In the genomic region with DNA sequence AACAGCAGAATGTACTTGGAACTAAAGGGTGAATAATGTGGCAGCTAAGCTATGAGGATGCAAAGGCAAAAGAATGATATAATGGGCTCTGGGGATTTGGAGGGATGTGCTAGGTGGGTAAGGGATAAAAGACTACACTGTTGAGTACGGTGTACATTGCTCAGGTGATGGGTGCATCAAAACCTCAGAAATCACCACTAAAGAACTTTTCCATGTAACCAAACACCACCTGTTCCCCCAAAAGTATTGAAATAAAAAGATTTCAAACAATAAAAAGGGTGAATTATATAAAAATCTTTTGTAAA, we compare ENCODE assay signal across 23 cellular contexts. TPM values are rescaled to one million over a fixed set of nuclear protein-coding genes. Genes with fewer than 3 reads are reported as not detected.
A peak's percentile ranks its signal among the peaks of the same experiment; 100 is the strongest.
DNase-seq lines count a peak whose midpoint lies in the region; ATAC-seq, FAIRE-seq and TF ChIP-seq lines count a peak whose summit lies in the region.
"Had no signal": no experiment of that assay in that cellular context is flagged by ENCODE, and none has a peak within 500 bp of the region (broad histone marks: within the 10 kb centered on the region; RNA-seq: fewer than 3 reads in every experiment).

No MANE protein-coding gene starts in this region.

- intact Hi-C loops in K562 (cut with micrococcal nuclease) (no loop called here), spleen (cut with DNase I; ENCODE audit: low total_unique reads) (loop anchor here (10.0 kb wide), 1 partner anchor 53 kb away; the partner anchor contains the start of genes CCT6A and PSPH)

- peaks cover 7% of the 10 kb centered on the region for H3K36me3 ChIP-seq in MM.1S (replicated peaks; ENCODE audit: insufficient read depth, low read length)
- peaks cover 28% of the 10 kb centered on the region for H3K36me3 ChIP-seq in K562 (ENCODE audit: control insufficient read depth, insufficient read depth, low read length)
- no peaks in the 10 kb centered on the region for H3K36me3 ChIP-seq in neural progenitor cell
- peaks cover 0 to 21% (median 15%) of the 10 kb centered on the region in 6 donors for H3K36me3 ChIP-seq in spleen

- peaks cover 34% of the 10 kb centered on the region for H3K4me1 Mint-ChIP-seq in activated T-cell treated with anti-CD3 and anti-CD28 coated beads, Interleukin-2, amount 50 U/mL, for 4 hours (ENCODE audit: low read depth)
- peaks cover 12% of the 10 kb centered on the region for H3K4me1 Mint-ChIP-seq in neural progenitor cell

- H2AFZ ChIP-seq in MM.1S (ENCODE audit: low read length) (0 out of 2 replicates have a peak overlapping the region, but pooled peaks have one; percentile 23), K562 (ENCODE audit: low read depth, low read length) (peak overlapping the region; percentile 92), neural progenitor cell (replicated peaks) (no peak overlapping the region)

- H3K79me2 ChIP-seq in MM.1S (ENCODE audit: low read length) (peaks cover 34% of the 10 kb centered on the region), K562 (ENCODE audit: control insufficient read depth, insufficient read depth, low read length) (peaks cover 35% of the 10 kb centered on the region), neural progenitor cell (ENCODE audit: low read depth) (peaks cover 11% of the 10 kb centered on the region)

- peak overlapping the region; percentile 98 for H3K4me3 Mint-ChIP-seq in activated T-cell treated with anti-CD3 and anti-CD28 coated beads, Interleukin-2, amount 50 U/mL, for 4 hours
- H3K4me3 Mint-ChIP-seq in neural progenitor cell = peak overlapping the region; percentile 94

- H3K9me1 ChIP-seq in K562 (ENCODE audit: control insufficient read depth, insufficient read depth, low read length) = no peaks in the 10 kb centered on the region

- CTCF ChIA-PET in K562 (lab: Yijun Ruan, JAX; ENCODE audit: low intra/inter-chr PET ratio) = no interaction called here

- H3K27ac Mint-ChIP-seq in neural progenitor cell = no peak overlapping the region

- ATAC-seq in activated T-cell treated with anti-CD3 and anti-CD28 coated beads, Interleukin-2, amount 50 U/mL, for 4 hours = no peak
- no peak for ATAC-seq in K562
- no peak for ATAC-seq in GM18502 (IDR thresholded peaks at IDR 0.05; ENCODE audit: poor library complexity, unreplicated experiment)
- no peak for ATAC-seq in GM21723 (IDR thresholded peaks at IDR 0.05; ENCODE audit: unreplicated experiment)

- POLR2A ChIA-PET in K562 (lab: Yijun Ruan, JAX) = interaction anchor here (1.3 to 1.7 kb wide), 3 partner anchors 9 to 23 kb away, joined by 4 to 9 read pairs (median 6); partner anchors contain the start of gene PHKG1

- no peak for TF ChIP-seq EP300 in K562 (IDR thresholded peaks at IDR 0.05; ENCODE audit: low read length)

- peaks cover 8% of the 10 kb centered on the region; the same call in 1 of the 2 replicates for H3K4me1 ChIP-seq in MM.1S (ENCODE audit: low read length)
- peaks cover 8 to 9% of the 10 kb centered on the region in 2 experiments; a peak in 4 of 5 replicates for H3K4me1 ChIP-seq in K562 (replicated peaks in 1 of 2; ENCODE audit: control insufficient read depth in 2 of 2, insufficient read depth in 2 of 2, low read length in 2 of 2)
- no peaks in the 10 kb centered on the region for H3K4me1 ChIP-seq in neural progenitor cell
- peaks cover 12 to 41% (median 33%) of the 10 kb centered on the region in 6 donors for H3K4me1 ChIP-seq in spleen

- DNase-seq in activated T-cell treated with anti-CD3 and anti-CD28 coated beads, Interleukin-2, amount 50 U/mL, for 4 hours = no peak
- no peak for DNase-seq in activated T-cell treated with anti-CD3 and anti-CD28 coated beads, Interleukin-2, amount 50 U/mL, for 48 hours
- no peak for DNase-seq in MM.1S
- no peak for DNase-seq in K562 (ENCODE audit: extremely low read depth in 1 of 4, low spot score in 3 of 4)
- DNase-seq in neural progenitor cell (ENCODE audit: low spot score) = no peak
- no peak for DNase-seq in spleen
- DNase-seq: ACHN; activated CD4-positive, CD25-positive, alpha-beta regulatory T cell; amniotic stem cell; effector CD8-positive, alpha-beta T cell; hippocampal formation; NCI-H1694 treated with DMSO at 0.1 percent for 48 hours; NCI-H446; sigmoid colon; stimulated activated CD4-positive, alpha-beta T cell treated with anti-CD3 and anti-CD28 coated beads, Interleukin-2, amount 100 ng/mL, for 24 hours had no signal

- H3F3A ChIP-seq in MM.1S (ENCODE audit: insufficient read depth, low read length) = peaks cover 5% of the 10 kb centered on the region; the same call in 1 of the 2 replicates
- no peaks in the 10 kb centered on the region for H3F3A ChIP-seq in neural progenitor cell (ENCODE audit: low read depth)

- TF ChIP-seq RAD21 in K562 (CRISPR knock-in tag; conservative IDR thresholded peaks at IDR 0.05 in 1 of 2, IDR thresholded peaks at IDR 0.05 in 1 of 2) = no peak

- WGBS in K562 (ENCODE audit: insufficient coverage, low coverage, missing lambda C conversion rate) = 92% methylated on average over 1 of the region's 1 CpG
- WGBS in spleen, 5 donors = 77 to 93% (median 86%) methylated on average over 1 of the region's 1 CpG

- BruUV-seq in K562 (replicated peaks; lab: Mats Ljungman, UMichigan) = no TSS peak

- no peaks in the 10 kb centered on the region for H3K9me2 ChIP-seq in MM.1S (replicated peaks; ENCODE audit: insufficient read depth, low read length)

- H3K27me3 ChIP-seq in MM.1S (replicated peaks; ENCODE audit: insufficient read depth, low read length) (no peaks in the 10 kb centered on the region), K562 (ENCODE audit: control insufficient read depth in 2 of 2, insufficient read depth in 2 of 2, low read length in 2 of 2) (no peaks in the 10 kb centered on the region), neural progenitor cell (no peaks in the 10 kb centered on the region), spleen (replicated peaks in 1 of 7) (no peaks in the 10 kb centered on the region)
- H3K27me3 ChIP-seq: sigmoid colon had no signal

- H3K4me3 ChIP-seq in MM.1S (ENCODE audit: low read length) (no peak overlapping the region), K562 (no peak overlapping the region), neural progenitor cell (no peak overlapping the region), spleen (no peak overlapping the region)
- H3K4me3 ChIP-seq: sigmoid colon had no signal

- H3K9me3 Mint-ChIP-seq in activated T-cell treated with anti-CD3 and anti-CD28 coated beads, Interleukin-2, amount 50 U/mL, for 4 hours = no peaks in the 10 kb centered on the region
- peaks cover 3% of the 10 kb centered on the region for H3K9me3 Mint-ChIP-seq in neural progenitor cell

- no peaks in the 10 kb centered on the region for H3K27me3 Mint-ChIP-seq in activated T-cell treated with anti-CD3 and anti-CD28 coated beads, Interleukin-2, amount 50 U/mL, for 4 hours (ENCODE audit: low read depth)
- H3K27me3 Mint-ChIP-seq in neural progenitor cell (ENCODE audit: insufficient read depth, low read depth) = peaks cover 4% of the 10 kb centered on the region

- TF ChIP-seq POLR2A in K562 (conservative IDR thresholded peaks at IDR 0.05) (no peak), spleen (IDR thresholded peaks at IDR 0.05) (no peak)

- TF ChIP-seq CTCF in MM.1S (IDR thresholded peaks at IDR 0.05; ENCODE audit: low read length) (no peak), K562 (IDR thresholded peaks at IDR 0.05 in 2 of 3, conservative IDR thresholded peaks at IDR 0.05 in 1 of 3; ENCODE audit: insufficient read depth in 2 of 3, low read depth in 1 of 3, low read length in 3 of 3) (no peak), neural progenitor cell (IDR thresholded peaks at IDR 0.05) (no peak), spleen (IDR thresholded peaks at IDR 0.05 in 8 of 11, conservative IDR thresholded peaks at IDR 0.05 in 3 of 11) (no peak)

- in situ Hi-C loops in K562 (cut with MboI) = no loop called here

- peaks cover 14% of the 10 kb centered on the region for H3K36me3 Mint-ChIP-seq in activated T-cell treated with anti-CD3 and anti-CD28 coated beads, Interleukin-2, amount 50 U/mL, for 4 hours (ENCODE audit: insufficient read depth)
- H3K36me3 Mint-ChIP-seq in neural progenitor cell = peaks cover 5% of the 10 kb centered on the region

- H4K20me1 ChIP-seq in MM.1S (ENCODE audit: insufficient read depth, low read length) = no peaks in the 10 kb centered on the region
- peaks cover 16% of the 10 kb centered on the region; the same call in 1 of the 2 replicates for H4K20me1 ChIP-seq in K562 (replicated peaks; ENCODE audit: control insufficient read depth, insufficient read depth, low read length)
- no peaks in the 10 kb centered on the region for H4K20me1 ChIP-seq in neural progenitor cell (ENCODE audit: low read depth)

- H3K4me2 ChIP-seq in MM.1S (ENCODE audit: low read depth, low read length) (no peak overlapping the region), K562 (ENCODE audit: insufficient read depth, low read length) (peak overlapping the region; percentile 79), neural progenitor cell (no peak overlapping the region)

- H3K9me3 ChIP-seq in MM.1S (replicated peaks; ENCODE audit: insufficient read depth, low read length) = no peaks in the 10 kb centered on the region
- peaks cover 12% of the 10 kb centered on the region for H3K9me3 ChIP-seq in K562 (replicated peaks; ENCODE audit: control insufficient read depth, insufficient read depth, low read depth, low read length)
- no peaks in the 10 kb centered on the region for H3K9me3 ChIP-seq in neural progenitor cell (ENCODE audit: low read depth)
- peaks cover 0 to 5% (median 0%) of the 10 kb centered on the region in 8 donors for H3K9me3 ChIP-seq in spleen
- H3K9me3 ChIP-seq: sigmoid colon had no signal

- no peak overlapping the region for H3K27ac ChIP-seq in MM.1S (ENCODE audit: low read length)
- H3K27ac ChIP-seq in K562 (ENCODE audit: extremely low read depth, low read depth, low read length) = peak overlapping the region; percentile 99
- no peak overlapping the region for H3K27ac ChIP-seq in neural progenitor cell
- H3K27ac ChIP-seq in spleen = no peak overlapping the region
- H3K27ac ChIP-seq: sigmoid colon had no signal

- H3K9ac ChIP-seq in MM.1S (ENCODE audit: low read length) = no peak overlapping the region
- peak overlapping the region in 1 of 2 experiments; percentile 99; a peak in 2 of 4 replicates for H3K9ac ChIP-seq in K562 (ENCODE audit: insufficient read depth in 1 of 2, low read depth in 2 of 2, low read length in 2 of 2)
- no peak overlapping the region for H3K9ac ChIP-seq in neural progenitor cell

- FAIRE-seq in K562 (lab: Jason Lieb, UNC) = no peak
- FAIRE-seq: HTR-8/SVneo had no signal

RNA-seq across cellular contexts. Expression of gene CHCHD2, which starts 1.6 kb away (rescaled TPM):
- 100 to 1,000 TPM; 725 to 810 (median 747) TPM for total RNA-seq in activated T-cell treated with anti-CD3 and anti-CD28 coated beads, Interleukin-2, amount 50 U/mL, for 4 hours
- total RNA-seq in K562 (2011; cell fraction: chromatin; rRNA removed; ENCODE audit: low replicate concordance) = 58.0 and 66.6 TPM in 2 replicates
- total RNA-seq in K562 (2011; cell fraction: nucleolus; rRNA removed) = 171 and 173 TPM in 2 replicates
- 125 and 154 TPM in 2 replicates for total RNA-seq in K562 (2011; cell fraction: nucleoplasm; rRNA removed)
- 866 and 1,072 TPM in 2 replicates for total RNA-seq in K562 (2014; rRNA removed)
- 572 and 585 TPM in 2 replicates for total RNA-seq in K562 (2014; rRNA removed; fragmentation: Illumina TruSeq; extraction: Trizol)
- total RNA-seq in K562 (2015; rRNA removed; fragmentation: Illumina TruSeq; extraction: Trizol) = 648 and 717 TPM in 2 replicates
- total RNA-seq in K562 (2021) = 944 and 976 TPM in 2 replicates
- 869 and 914 TPM in 2 replicates for polyA plus RNA-seq in K562 (2011; rRNA removed)
- 987 and 1,673 TPM in 2 replicates for polyA plus RNA-seq in K562 (2011; cell fraction: cytosol; rRNA removed)
- polyA plus RNA-seq in K562 (2011; cell fraction: nucleus; rRNA removed) = 280 and 314 TPM in 2 replicates
- 801 and 1,215 TPM in 2 replicates for polyA plus RNA-seq in K562 (2012)
- polyA plus RNA-seq in K562 (2014; fragmentation: Illumina TruSeq; extraction: Trizol) = 418 and 687 TPM in 2 replicates
- 100 to 1,000 TPM; 145 to 350 TPM for polyA plus RNA-seq in K562 (2014; fragmentation: Nextera tagmentation; extraction: Ambion mirVana)
- polyA plus RNA-seq in K562 (2014; rRNA removed) = 1,035 and 1,044 TPM in 2 replicates
- 194 and 225 TPM in 2 replicates for polyA minus RNA-seq in K562 (2011; rRNA and poly(A)+ RNA removed)
- 302 and 416 TPM in 2 replicates for polyA minus RNA-seq in K562 (2011; cell fraction: cytosol; rRNA and poly(A)+ RNA removed)
- 66.8 and 109 TPM in 2 replicates for polyA minus RNA-seq in K562 (2011; cell fraction: nucleus; rRNA and poly(A)+ RNA removed)
- 64.1 and 70.5 TPM in 2 replicates for total RNA-seq in neural progenitor cell (ENCODE audit: low replicate concordance)
- 100 to 1,000 TPM; 192 to 371 (median 228) TPM for total RNA-seq in spleen
- 100 to 1,000 TPM; 265 to 476 (median 453) TPM for polyA plus RNA-seq in spleen

RNA-seq across cellular contexts. Expression of gene NUPR2, which starts 8.3 kb away (rescaled TPM):
- not detected for total RNA-seq in activated T-cell treated with anti-CD3 and anti-CD28 coated beads, Interleukin-2, amount 50 U/mL, for 4 hours
- not detected in 2 replicates for total RNA-seq in K562 (2011; cell fraction: chromatin; rRNA removed; ENCODE audit: low replicate concordance)
- total RNA-seq in K562 (2011; cell fraction: nucleolus; rRNA removed) = not detected in 2 replicates
- not detected in 2 replicates for total RNA-seq in K562 (2011; cell fraction: nucleoplasm; rRNA removed)
- not detected in 2 replicates for total RNA-seq in K562 (2014; rRNA removed)
- total RNA-seq in K562 (2014; rRNA removed; fragmentation: Illumina TruSeq; extraction: Trizol) = not detected in 2 replicates
- total RNA-seq in K562 (2015; rRNA removed; fragmentation: Illumina TruSeq; extraction: Trizol) = not detected in 2 replicates
- not detected in 2 replicates for total RNA-seq in K562 (2021)
- polyA plus RNA-seq in K562 (2011; rRNA removed) = not detected in 2 replicates
- polyA plus RNA-seq in K562 (2011; cell fraction: cytosol; rRNA removed) = not detected in 2 replicates
- not detected in 2 replicates for polyA plus RNA-seq in K562 (2011; cell fraction: nucleus; rRNA removed)
- not detected in 2 replicates for polyA plus RNA-seq in K562 (2012)
- polyA plus RNA-seq in K562 (2014; fragmentation: Illumina TruSeq; extraction: Trizol) = not detected in 2 replicates
- not detected for polyA plus RNA-seq in K562 (2014; fragmentation: Nextera tagmentation; extraction: Ambion mirVana)
- not detected in 2 replicates for polyA plus RNA-seq in K562 (2014; rRNA removed)
- polyA minus RNA-seq in K562 (2011; rRNA and poly(A)+ RNA removed) = not detected in 2 replicates
- not detected in 2 replicates for polyA minus RNA-seq in K562 (2011; cell fraction: cytosol; rRNA and poly(A)+ RNA removed)
- polyA minus RNA-seq in K562 (2011; cell fraction: nucleus; rRNA and poly(A)+ RNA removed) = not detected in 2 replicates
- total RNA-seq in neural progenitor cell (ENCODE audit: low replicate concordance) = not detected in 2 replicates
- not detected for total RNA-seq in spleen
- polyA plus RNA-seq in spleen = not detected
- total RNA-seq: MCF 10A; mesenteric fat pad; omental fat pad; sigmoid colon; T-helper 2 cell treated with Interferon-gamma antibody and Interleukin-4, amounts not matched to agents 100 ng/mL and 5 ng/mL, for 36 hours; temporal lobe had no signal

RNA-seq across cellular contexts. Expression of gene PHKG1, which starts 15.2 kb away (rescaled TPM):
- total RNA-seq in activated T-cell treated with anti-CD3 and anti-CD28 coated beads, Interleukin-2, amount 50 U/mL, for 4 hours = 1 to 10 TPM; 1.4 to 1.9 (median 1.8) TPM
- total RNA-seq in K562 (2011; cell fraction: chromatin; rRNA removed; ENCODE audit: low replicate concordance) = 5.2 and 12.2 TPM in 2 replicates
- total RNA-seq in K562 (2011; cell fraction: nucleolus; rRNA removed) = 5.0 and 5.3 TPM in 2 replicates
- 5.3 and 5.5 TPM in 2 replicates for total RNA-seq in K562 (2011; cell fraction: nucleoplasm; rRNA removed)
- total RNA-seq in K562 (2014; rRNA removed) = 0.73 and 0.82 TPM in 2 replicates
- total RNA-seq in K562 (2014; rRNA removed; fragmentation: Illumina TruSeq; extraction: Trizol) = 0.13 and 0.47 TPM in 2 replicates
- 0.53 and 0.83 TPM in 2 replicates for total RNA-seq in K562 (2015; rRNA removed; fragmentation: Illumina TruSeq; extraction: Trizol)
- 0.29 and 0.40 TPM in 2 replicates for total RNA-seq in K562 (2021)
- polyA plus RNA-seq in K562 (2011; rRNA removed) = 0.78 and 1.9 TPM in 2 replicates
- polyA plus RNA-seq in K562 (2011; cell fraction: cytosol; rRNA removed) = 0.28 and 0.40 TPM in 2 replicates
- polyA plus RNA-seq in K562 (2011; cell fraction: nucleus; rRNA removed) = 2.6 and 4.9 TPM in 2 replicates
- polyA plus RNA-seq in K562 (2012) = 0.70 and 1.3 TPM in 2 replicates
- polyA plus RNA-seq in K562 (2014; fragmentation: Illumina TruSeq; extraction: Trizol) = 0.46 and 0.69 TPM in 2 replicates
- under 1 TPM; 0.10 to 0.11 TPM for polyA plus RNA-seq in K562 (2014; fragmentation: Nextera tagmentation; extraction: Ambion mirVana)
- 0.27 and 0.45 TPM in 2 replicates for polyA plus RNA-seq in K562 (2014; rRNA removed)
- polyA minus RNA-seq in K562 (2011; rRNA and poly(A)+ RNA removed) = 0.98 and 1.3 TPM in 2 replicates
- not detected in 2 replicates for polyA minus RNA-seq in K562 (2011; cell fraction: cytosol; rRNA and poly(A)+ RNA removed)
- 1.8 and 2.1 TPM in 2 replicates for polyA minus RNA-seq in K562 (2011; cell fraction: nucleus; rRNA and poly(A)+ RNA removed)
- not detected in 2 replicates for total RNA-seq in neural progenitor cell (ENCODE audit: low replicate concordance)
- total RNA-seq in spleen = 1 to 10 TPM in 6 of 7 donors, not detected in 1; 1.0 to 3.4 (median 1.8) TPM
- 1 to 10 TPM in 1 of 3 donors, under 1 TPM in 2; 0.86 to 1.2 (median 0.93) TPM for polyA plus RNA-seq in spleen

RNA-seq across cellular contexts. Expression of gene SUMF2, which starts 43.8 kb away (rescaled TPM):
- 100 to 1,000 TPM in 1 of 3 donors, 10 to 100 TPM in 2; 97.5 to 110 (median 99.4) TPM for total RNA-seq in activated T-cell treated with anti-CD3 and anti-CD28 coated beads, Interleukin-2, amount 50 U/mL, for 4 hours
- 271 and 347 TPM in 2 replicates for total RNA-seq in K562 (2011; cell fraction: chromatin; rRNA removed; ENCODE audit: low replicate concordance)
- total RNA-seq in K562 (2011; cell fraction: nucleolus; rRNA removed) = 246 and 285 TPM in 2 replicates
- 271 and 311 TPM in 2 replicates for total RNA-seq in K562 (2011; cell fraction: nucleoplasm; rRNA removed)
- 65.3 and 72.0 TPM in 2 replicates for total RNA-seq in K562 (2014; rRNA removed)
- 67.7 and 74.7 TPM in 2 replicates for total RNA-seq in K562 (2014; rRNA removed; fragmentation: Illumina TruSeq; extraction: Trizol)
- 62.1 and 63.0 TPM in 2 replicates for total RNA-seq in K562 (2015; rRNA removed; fragmentation: Illumina TruSeq; extraction: Trizol)
- total RNA-seq in K562 (2021) = 90.0 and 96.9 TPM in 2 replicates
- 92.5 and 101 TPM in 2 replicates for polyA plus RNA-seq in K562 (2011; rRNA removed)
- 82.4 and 87.7 TPM in 2 replicates for polyA plus RNA-seq in K562 (2011; cell fraction: cytosol; rRNA removed)
- polyA plus RNA-seq in K562 (2011; cell fraction: nucleus; rRNA removed) = 249 and 266 TPM in 2 replicates
- 89.2 and 130 TPM in 2 replicates for polyA plus RNA-seq in K562 (2012)
- polyA plus RNA-seq in K562 (2014; fragmentation: Illumina TruSeq; extraction: Trizol) = 108 and 113 TPM in 2 replicates
- 10 to 100 TPM; 39.0 to 60.3 TPM for polyA plus RNA-seq in K562 (2014; fragmentation: Nextera tagmentation; extraction: Ambion mirVana)
- polyA plus RNA-seq in K562 (2014; rRNA removed) = 73.8 and 86.3 TPM in 2 replicates
- polyA minus RNA-seq in K562 (2011; rRNA and poly(A)+ RNA removed) = 67.1 and 69.3 TPM in 2 replicates
- 46.0 and 54.4 TPM in 2 replicates for polyA minus RNA-seq in K562 (2011; cell fraction: cytosol; rRNA and poly(A)+ RNA removed)
- 52.2 and 77.6 TPM in 2 replicates for polyA minus RNA-seq in K562 (2011; cell fraction: nucleus; rRNA and poly(A)+ RNA removed)
- 76.1 and 109 TPM in 2 replicates for total RNA-seq in neural progenitor cell (ENCODE audit: low replicate concordance)
- 100 to 1,000 TPM in 6 of 7 donors, 10 to 100 TPM in 1; 96.5 to 145 (median 132) TPM for total RNA-seq in spleen
- 10 to 100 TPM; 57.1 to 81.3 (median 60.4) TPM for polyA plus RNA-seq in spleen

RNA-seq across cellular contexts. Expression of gene CCT6A, which starts 56.3 kb away (rescaled TPM):
- total RNA-seq in activated T-cell treated with anti-CD3 and anti-CD28 coated beads, Interleukin-2, amount 50 U/mL, for 4 hours = 100 to 1,000 TPM; 428 to 473 (median 440) TPM
- total RNA-seq in K562 (2011; cell fraction: chromatin; rRNA removed; ENCODE audit: low replicate concordance) = 141 and 298 TPM in 2 replicates
- 83.9 and 89.7 TPM in 2 replicates for total RNA-seq in K562 (2011; cell fraction: nucleolus; rRNA removed)
- 151 and 179 TPM in 2 replicates for total RNA-seq in K562 (2011; cell fraction: nucleoplasm; rRNA removed)
- total RNA-seq in K562 (2014; rRNA removed) (387 and 445 TPM in 2 replicates), K562 (2014; rRNA removed; fragmentation: Illumina TruSeq; extraction: Trizol) (541 and 575 TPM in 2 replicates), K562 (2015; rRNA removed; fragmentation: Illumina TruSeq; extraction: Trizol) (437 and 481 TPM in 2 replicates), K562 (2021) (302 and 312 TPM in 2 replicates), neural progenitor cell (ENCODE audit: low replicate concordance) (255 and 349 TPM in 2 replicates), spleen (100 to 1,000 TPM in 1 of 7 donors, 10 to 100 TPM in 6; 71.5 to 107 (median 84.9) TPM)
- polyA plus RNA-seq in K562 (2011; rRNA removed) (586 and 708 TPM in 2 replicates), K562 (2014; fragmentation: Illumina TruSeq; extraction: Trizol) (353 and 373 TPM in 2 replicates), K562 (2014; fragmentation: Nextera tagmentation; extraction: Ambion mirVana) (100 to 1,000 TPM; 244 to 314 TPM), K562 (2014; rRNA removed) (404 and 419 TPM in 2 replicates), spleen (100 to 1,000 TPM; 113 to 139 (median 133) TPM)
- polyA plus RNA-seq in K562 (2011; cell fraction: cytosol; rRNA removed) = 195 and 223 TPM in 2 replicates
- 185 and 288 TPM in 2 replicates for polyA plus RNA-seq in K562 (2011; cell fraction: nucleus; rRNA removed)
- polyA plus RNA-seq in K562 (2012) = 213 and 332 TPM in 2 replicates
- 690 and 857 TPM in 2 replicates for polyA minus RNA-seq in K562 (2011; rRNA and poly(A)+ RNA removed)
- polyA minus RNA-seq in K562 (2011; cell fraction: cytosol; rRNA and poly(A)+ RNA removed) = 138 and 195 TPM in 2 replicates
- 70.1 and 141 TPM in 2 replicates for polyA minus RNA-seq in K562 (2011; cell fraction: nucleus; rRNA and poly(A)+ RNA removed)
